16 cellular contexts compared by ENCODE assay signal in genomic region chr6:117280922-117281321, GRCh38. TPM values are rescaled to one million over a fixed set of nuclear protein-coding genes. Genes with fewer than 3 reads are reported as not detected.
DNase-seq lines count a peak whose midpoint lies in the region; ATAC-seq and TF ChIP-seq lines count a peak whose summit lies in the region.
"Had no signal": no experiment of that assay in that cellular context is flagged by ENCODE, and none has a peak within 500 bp of the region (broad histone marks: within the 10 kb centered on the region; RNA-seq: fewer than 3 reads in every experiment).

No MANE protein-coding gene starts in this region.

- no peaks in the 10 kb centered on the region for H3K36me3 Mint-ChIP-seq in neural progenitor cell

- ATAC-seq in GM18498 (IDR thresholded peaks at IDR 0.05; ENCODE audit: unreplicated experiment) (no peak), GM19023 (IDR thresholded peaks at IDR 0.05; ENCODE audit: unreplicated experiment) (no peak)

- no peak overlapping the region for H3K9ac ChIP-seq in neural progenitor cell

- H3K27ac Mint-ChIP-seq in neural progenitor cell: no peak overlapping the region
- H3K27ac Mint-ChIP-seq: activated B cell treated with CpG ODN at 0.5 μM for 24 hours had no signal

- H3K4me3 Mint-ChIP-seq in neural progenitor cell: no peak overlapping the region
- H3K4me3 Mint-ChIP-seq: activated B cell treated with CpG ODN at 0.5 μM for 24 hours had no signal

- H3K4me2 ChIP-seq in neural progenitor cell: no peak overlapping the region

- no peak overlapping the region for H2AFZ ChIP-seq in neural progenitor cell (replicated peaks)

- H3K4me3 ChIP-seq in LNCaP clone FGC (ENCODE audit: low read depth, low read length) (no peak overlapping the region), astrocyte of the cerebellum (ENCODE audit: low read depth, low read length) (no peak overlapping the region), neural progenitor cell (no peak overlapping the region), coronary artery (no peak overlapping the region)
- H3K4me3 ChIP-seq: sigmoid colon, SJCRH30, testis had no signal

- no peaks in the 10 kb centered on the region for H3K9me3 Mint-ChIP-seq in neural progenitor cell
- H3K9me3 Mint-ChIP-seq: activated B cell treated with CpG ODN at 0.5 μM for 24 hours had no signal

- no peaks in the 10 kb centered on the region for H3K9me3 ChIP-seq in neural progenitor cell (ENCODE audit: low read depth)
- H3K9me3 ChIP-seq: sigmoid colon, SJCRH30, testis had no signal

- H3K79me2 ChIP-seq in neural progenitor cell (ENCODE audit: low read depth): no peaks in the 10 kb centered on the region

- H3F3A ChIP-seq in neural progenitor cell (ENCODE audit: low read depth): no peaks in the 10 kb centered on the region

- no peaks in the 10 kb centered on the region for H3K4me1 ChIP-seq in neural progenitor cell
- H3K4me1 ChIP-seq: sigmoid colon, SJCRH30, testis had no signal

- in situ Hi-C loops in astrocyte of the cerebellum (cut with HindIII; ENCODE audit: low sequenced_read_pairs): no loop called here

- H3K27me3 Mint-ChIP-seq in neural progenitor cell (ENCODE audit: insufficient read depth, low read depth): no peaks in the 10 kb centered on the region

- no peaks in the 10 kb centered on the region for H4K20me1 ChIP-seq in neural progenitor cell (ENCODE audit: low read depth)

- DNase-seq in DMS53 (lab: John Stamatoyannopoulos, UW) (peak; percentile 25), DMS53 treated with DMSO at 0.1 percent for 48 hours (lab: John Stamatoyannopoulos, UW; ENCODE audit: unreplicated experiment) (no peak), LNCaP clone FGC (ENCODE audit: low read depth) (no peak), astrocyte of the cerebellum (ENCODE audit: low read depth) (no peak), neural progenitor cell (ENCODE audit: low spot score) (no peak), coronary artery (ENCODE audit: low spot score) (no peak)
- DNase-seq: activated B cell treated with CpG ODN at 0.5 μM for 24 hours; activated T-cell treated with anti-CD3 and anti-CD28 coated beads, Interleukin-2, amount 50 U/mL, for 1 hour; amygdala; NCI-H2081 treated with DMSO at 0.1 percent for 48 hours; sigmoid colon; testis had no signal

- H3K27ac ChIP-seq in neural progenitor cell: no peak overlapping the region
- H3K27ac ChIP-seq in coronary artery: no peak overlapping the region
- H3K27ac ChIP-seq: epithelial cell of prostate, sigmoid colon, SJCRH30, testis had no signal

- H3K4me1 Mint-ChIP-seq in neural progenitor cell: no peaks in the 10 kb centered on the region
- H3K4me1 Mint-ChIP-seq: activated B cell treated with CpG ODN at 0.5 μM for 24 hours had no signal

- no peaks in the 10 kb centered on the region for H3K36me3 ChIP-seq in neural progenitor cell
- H3K36me3 ChIP-seq: sigmoid colon, SJCRH30 had no signal

- TF ChIP-seq CTCF in LNCaP clone FGC (IDR thresholded peaks at IDR 0.05; ENCODE audit: control insufficient read depth, extremely low read depth, insufficient read depth) (peak; percentile 43), astrocyte of the cerebellum (IDR thresholded peaks at IDR 0.05; ENCODE audit: low read depth, low read length, missing control alignments) (peak; percentile 23), neural progenitor cell (IDR thresholded peaks at IDR 0.05) (peak; percentile 53), coronary artery (IDR thresholded peaks at IDR 0.05) (no peak)

- peaks cover 12% of the 10 kb centered on the region for H3K27me3 ChIP-seq in neural progenitor cell
- H3K27me3 ChIP-seq: SJCRH30, testis had no signal

RNA-seq across cellular contexts. Expression of gene VGLL2, which starts 15.6 kb away (rescaled TPM):
- total RNA-seq in neural progenitor cell (ENCODE audit: low replicate concordance): not detected in 2 replicates
- total RNA-seq: activated B cell treated with CpG ODN at 0.5 μM for 24 hours, sigmoid colon had no signal
